ENCODE assay signal across 9 cellular contexts in genomic region chr22:31615940-31616314, GRCh38. TPM values are rescaled to one million over a fixed set of nuclear protein-coding genes. Genes with fewer than 3 reads are reported as not detected.
DNase-seq lines count a peak whose midpoint lies in the region; ATAC-seq and TF ChIP-seq lines count a peak whose summit lies in the region.
"Had no signal": no experiment of that assay in that cellular context is flagged by ENCODE, and none has a peak within 500 bp of the region (broad histone marks: within the 10 kb centered on the region; RNA-seq: fewer than 3 reads in every experiment).

No MANE protein-coding gene starts in this region.

- peaks cover 57% of the 10 kb centered on the region for H3K36me3 ChIP-seq in effector memory CD4-positive, alpha-beta T cell (ENCODE audit: control insufficient read depth, insufficient read depth, low read length)
- peaks cover 51% of the 10 kb centered on the region for H3K36me3 ChIP-seq in suprapubic skin

- TF ChIP-seq POLR2A in suprapubic skin (IDR thresholded peaks at IDR 0.05): no peak

- H3K4me3 Mint-ChIP-seq in IgD-negative memory B cell: peak overlapping the region in 2 of 4 donors; percentile 61 to 75

- WGBS in suprapubic skin: 64% methylated on average over 4 of the region's 4 CpGs

- H3K4me3 ChIP-seq in effector memory CD4-positive, alpha-beta T cell (ENCODE audit: insufficient read depth, low read depth, low read length, poor library complexity, severe bottlenecking): no peak overlapping the region
- no peak overlapping the region for H3K4me3 ChIP-seq in suprapubic skin

- no peaks in the 10 kb centered on the region for H3K27me3 ChIP-seq in effector memory CD4-positive, alpha-beta T cell (replicated peaks; ENCODE audit: control insufficient read depth, insufficient read depth, low read length, poor library complexity, severe bottlenecking)
- no peaks in the 10 kb centered on the region for H3K27me3 ChIP-seq in suprapubic skin

- ATAC-seq in GM18909 (IDR thresholded peaks at IDR 0.05; ENCODE audit: poor library complexity, unreplicated experiment) (peak; percentile 6), HG03196 (IDR thresholded peaks at IDR 0.05; ENCODE audit: unreplicated experiment) (no peak)

- no peaks in the 10 kb centered on the region for H3K4me1 ChIP-seq in effector memory CD4-positive, alpha-beta T cell (ENCODE audit: control insufficient read depth, insufficient read depth, low read length, poor library complexity, severe bottlenecking)
- peaks cover 32% of the 10 kb centered on the region for H3K4me1 ChIP-seq in suprapubic skin

- H3K9me3 Mint-ChIP-seq in IgD-negative memory B cell: no peaks in the 10 kb centered on the region

- peak overlapping the region; percentile 9 for H3K27ac ChIP-seq in effector memory CD4-positive, alpha-beta T cell (ENCODE audit: insufficient read depth, low read length, poor library complexity, severe bottlenecking)
- H3K27ac ChIP-seq in suprapubic skin: no peak overlapping the region

- no peaks in the 10 kb centered on the region for H3K9me3 ChIP-seq in effector memory CD4-positive, alpha-beta T cell (ENCODE audit: control insufficient read depth, low read length)
- H3K9me3 ChIP-seq in suprapubic skin: no peaks in the 10 kb centered on the region

- no peak for TF ChIP-seq CTCF in suprapubic skin (IDR thresholded peaks at IDR 0.05)

- no peaks in the 10 kb centered on the region for H3K27me3 Mint-ChIP-seq in IgD-negative memory B cell

- peaks cover 12 to 26% (median 23%) of the 10 kb centered on the region in 3 donors for H3K4me1 Mint-ChIP-seq in IgD-negative memory B cell

- peak; percentile 19 to 36 for DNase-seq in AML-193 (lab: John Stamatoyannopoulos, UW)
- no peak for DNase-seq in effector memory CD4-positive, alpha-beta T cell
- DNase-seq in suprapubic skin (ENCODE audit: low spot score in 2 of 2): no peak
- no peak for DNase-seq in NCI-H1048 (lab: John Stamatoyannopoulos, UW)
- DNase-seq in stimulated activated CD4-positive, alpha-beta T cell treated with anti-CD3 and anti-CD28 coated beads, Interleukin-15, amount 100 ng/mL, for 24 hours: no peak
- DNase-seq: effector CD4-positive, alpha-beta T cell had no signal

- H3K27ac Mint-ChIP-seq in IgD-negative memory B cell: peak overlapping the region; percentile 61 to 86 (median 73)

- peaks cover 4% of the 10 kb centered on the region for H3K36me3 Mint-ChIP-seq in IgD-negative memory B cell

- no peak for TF ChIP-seq EP300 in suprapubic skin (IDR thresholded peaks at IDR 0.05)

RNA-seq across cellular contexts. Expression of gene PISD, which starts 46.1 kb away (rescaled TPM):
- polyA plus RNA-seq in IgD-negative memory B cell: 20.7 TPM
- total RNA-seq in suprapubic skin: 10 to 100 TPM; 42.5 to 91.7 (median 57.9) TPM

Comparison
In these comparisons a context has a peak if more than half of its experiments do, and no peak if none do; other contexts are left out.
1. DNase-seq: peak in AML-193 (2 of 2); none in effector memory CD4-positive, alpha-beta T cell (0 of 3), suprapubic skin (0 of 2), NCI-H1048 (single experiment) and stimulated activated CD4-positive, alpha-beta T cell treated with anti-CD3 and anti-CD28 coated beads, Interleukin-15, amount 100 ng/mL, for 24 hours (single experiment).